ENCODE assay signal across 9 cellular contexts in the genomic region with DNA sequence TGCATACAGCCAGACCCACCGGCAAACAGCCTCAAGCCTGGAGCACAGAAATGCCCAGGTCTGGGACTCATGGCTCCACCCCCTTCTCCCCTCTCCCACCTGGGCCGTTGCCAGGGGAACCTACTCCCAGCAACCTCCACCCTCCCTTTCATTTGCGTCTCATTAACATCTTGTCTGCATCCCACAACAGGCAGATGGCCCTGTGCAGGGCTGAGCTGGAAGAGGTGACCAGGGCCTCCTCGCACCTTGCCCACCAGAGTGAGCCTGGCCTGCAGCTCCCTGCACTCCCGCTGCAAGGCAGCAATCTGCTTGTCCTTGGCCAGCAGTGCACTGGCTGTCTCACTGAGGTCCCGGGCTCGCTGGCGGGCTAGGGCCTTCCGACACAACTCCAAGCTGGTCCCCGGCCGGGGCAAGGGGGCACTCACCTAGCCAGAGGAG. TPM values are rescaled to one million over a fixed set of nuclear protein-coding genes. Genes with fewer than 3 reads are reported as not detected.
DNase-seq lines count a peak whose midpoint lies in the region; ATAC-seq and TF ChIP-seq lines count a peak whose summit lies in the region.
"Had no signal": no experiment of that assay in that cellular context is flagged by ENCODE, and none has a peak within 500 bp of the region (broad histone marks: within the 10 kb centered on the region; RNA-seq: fewer than 3 reads in every experiment).

No MANE protein-coding gene starts in this region.

- H3K4me1 ChIP-seq in gastroesophageal sphincter, result peaks cover 0 to 40% (median 8%) of the 10 kb centered on the region in 3 donors

- no peaks in the 10 kb centered on the region for H3K27me3 Mint-ChIP-seq in stimulated activated memory B cell treated with anti-CD40 and anti-IgM and Interleukin-4, amounts not matched to agents 10 μg/mL and 1 μg/mL and 100 μg/mL, for 72 hours

- H3K36me3 ChIP-seq in gastroesophageal sphincter, result peaks cover 0 to 22% of the 10 kb centered on the region in 2 donors

- H3K9me3 Mint-ChIP-seq in stimulated activated memory B cell treated with anti-CD40 and anti-IgM and Interleukin-4, amounts not matched to agents 10 μg/mL and 1 μg/mL and 100 μg/mL, for 72 hours, result no peaks in the 10 kb centered on the region

- TF ChIP-seq CTCF in epithelial cell of proximal tubule (conservative IDR thresholded peaks at IDR 0.05; ENCODE audit: low read depth, low read length) (no peak), gastroesophageal sphincter (IDR thresholded peaks at IDR 0.05) (no peak)

- TF ChIP-seq EP300 in gastroesophageal sphincter (IDR thresholded peaks at IDR 0.05), result no peak

- H3K36me3 Mint-ChIP-seq in stimulated activated memory B cell treated with anti-CD40 and anti-IgM and Interleukin-4, amounts not matched to agents 10 μg/mL and 1 μg/mL and 100 μg/mL, for 72 hours, result peaks cover 8% of the 10 kb centered on the region

- ATAC-seq in stimulated activated memory B cell treated with anti-CD40 and anti-IgM and Interleukin-4, amounts not matched to agents 10 μg/mL and 1 μg/mL and 100 μg/mL, for 72 hours, result no peak
- ATAC-seq in gastroesophageal sphincter (no peak), GM21619 (IDR thresholded peaks at IDR 0.05; ENCODE audit: unreplicated experiment) (no peak)

- DNase-seq in NCI-H524 (lab: John Stamatoyannopoulos, UW) (peak; percentile 71 to 86), NCI-H524 treated with DMSO at 0.1 percent for 48 hours (lab: John Stamatoyannopoulos, UW) (no peak), NCI-H748 (lab: John Stamatoyannopoulos, UW; ENCODE audit: unreplicated experiment) (peak; percentile 78), epithelial cell of proximal tubule (ENCODE audit: low read depth) (no peak), pons (ENCODE audit: low spot score) (no peak)
- DNase-seq: NCI-H446 treated with DMSO at 0.1 percent for 48 hours had no signal

- H3K9me3 ChIP-seq in gastroesophageal sphincter, result no peaks in the 10 kb centered on the region

- peaks cover 51% of the 10 kb centered on the region for H3K4me1 Mint-ChIP-seq in stimulated activated memory B cell treated with anti-CD40 and anti-IgM and Interleukin-4, amounts not matched to agents 10 μg/mL and 1 μg/mL and 100 μg/mL, for 72 hours

- WGBS in gastroesophageal sphincter (ENCODE audit: low coverage in 1 of 2), 2 donors, result 17 to 20% methylated on average over 1 to 2 of the region's 11 CpGs

- no peak overlapping the region for H3K27ac ChIP-seq in gastroesophageal sphincter

- peak overlapping the region; percentile 55 for H3K4me3 Mint-ChIP-seq in stimulated activated memory B cell treated with anti-CD40 and anti-IgM and Interleukin-4, amounts not matched to agents 10 μg/mL and 1 μg/mL and 100 μg/mL, for 72 hours

- no peaks in the 10 kb centered on the region for H3K27me3 ChIP-seq in gastroesophageal sphincter

- no peak for TF ChIP-seq POLR2A in gastroesophageal sphincter (IDR thresholded peaks at IDR 0.05)

- peak overlapping the region; percentile 56 for H3K4me3 ChIP-seq in epithelial cell of proximal tubule (ENCODE audit: low read depth, low read length)
- H3K4me3 ChIP-seq in gastroesophageal sphincter, result peak overlapping the region in 1 of 2 donors; percentile 83

- H3K27ac Mint-ChIP-seq in stimulated activated memory B cell treated with anti-CD40 and anti-IgM and Interleukin-4, amounts not matched to agents 10 μg/mL and 1 μg/mL and 100 μg/mL, for 72 hours, result peak overlapping the region; percentile 100

RNA-seq across cellular contexts. Expression of a gene that starts 3.3 kb away (rescaled TPM):
- 0.87 and 3.5 TPM in 2 replicates for total RNA-seq in epithelial cell of proximal tubule
- 10 to 100 TPM in 3 of 4 donors, 1 to 10 TPM in 1; 7.4 to 44.8 (median 23.0) TPM for total RNA-seq in gastroesophageal sphincter

RNA-seq across cellular contexts. Expression of a gene that starts 26.7 kb away (rescaled TPM):
- total RNA-seq in epithelial cell of proximal tubule (43.8 and 47.6 TPM in 2 replicates), gastroesophageal sphincter (10 to 100 TPM; 40.1 to 55.4 (median 45.1) TPM)

RNA-seq across cellular contexts. Expression of a gene that starts 44.6 kb away (rescaled TPM):
- not detected in 2 replicates for total RNA-seq in epithelial cell of proximal tubule
- total RNA-seq in gastroesophageal sphincter, result 1 to 10 TPM in 1 of 4 donors, not detected in 3; 1.6 TPM

Comparison
In these comparisons a context has a peak if more than half of its experiments do, and no peak if none do; other contexts are left out.
1. DNase-seq: peak in NCI-H524 (2 of 2) and NCI-H748 (single experiment); none in NCI-H524 treated with DMSO at 0.1 percent for 48 hours (single experiment), epithelial cell of proximal tubule (single experiment) and pons (single experiment).